ENCODE assay signal across 16 cellular contexts in genomic region chr16:80151706-80152073, GRCh38.
"Had no signal": no experiment of that assay in that cellular context is flagged by ENCODE, and none has a peak within 500 bp of the region (broad histone marks: within the 10 kb centered on the region; RNA-seq: fewer than 3 reads in every experiment).

No MANE protein-coding gene starts in this region.

- H3K4me1 Mint-ChIP-seq: activated naive CD8-positive, alpha-beta T cell treated with anti-CD3 and anti-CD28 coated beads for 36 hours; WTC11 had no signal

- H3K4me3 Mint-ChIP-seq: activated naive CD8-positive, alpha-beta T cell treated with anti-CD3 and anti-CD28 coated beads for 36 hours; effector memory CD8-positive, alpha-beta T cell; natural killer cell treated with Interleukin-12 subunit alpha and Interleukin-12 subunit beta and Interleukin-15 and Interleukin-18, amount 100 ng/mL, for 72 hours; WTC11 had no signal

- H3K27ac Mint-ChIP-seq: activated naive CD8-positive, alpha-beta T cell treated with anti-CD3 and anti-CD28 coated beads for 36 hours; effector memory CD8-positive, alpha-beta T cell; natural killer cell treated with Interleukin-12 subunit alpha and Interleukin-12 subunit beta and Interleukin-15 and Interleukin-18, amount 100 ng/mL, for 72 hours; WTC11 had no signal

- H3K36me3 Mint-ChIP-seq: activated naive CD8-positive, alpha-beta T cell treated with anti-CD3 and anti-CD28 coated beads for 36 hours; natural killer cell treated with Interleukin-12 subunit alpha and Interleukin-12 subunit beta and Interleukin-15 and Interleukin-18, amount 100 ng/mL, for 72 hours; WTC11 had no signal

- H3K27me3 ChIP-seq: brain microvascular endothelial cell had no signal

- DNase-seq: activated CD4-positive, alpha-beta T cell treated with anti-CD3 and anti-CD28 coated beads for 4 hours; activated CD8-positive, alpha-beta memory T cell treated with anti-CD3 and anti-CD28 coated beads, Interleukin-2, amount 50 U/mL, for 48 hours; activated gamma-delta T cell treated with Interleukin-2 at 50 U/mL for 16 hours; activated naive CD8-positive, alpha-beta T cell treated with anti-CD3 and anti-CD28 coated beads for 36 hours; amygdala; brain microvascular endothelial cell; dermis blood vessel endothelial cell; effector memory CD8-positive, alpha-beta T cell; head of caudate nucleus; left cardiac atrium; stimulated activated naive CD8-positive, alpha-beta T cell treated with anti-CD3 and anti-CD28 coated beads, Interleukin-15, Interleukin-2, amounts not matched to agents 100 U/mL and 50 U/mL, for 24 hours; T-helper 2 cell; trophoblast cell had no signal

- H3K36me3 ChIP-seq: brain microvascular endothelial cell had no signal

- H3K27ac ChIP-seq: epithelial cell of prostate had no signal

- H3K9me3 Mint-ChIP-seq: activated naive CD8-positive, alpha-beta T cell treated with anti-CD3 and anti-CD28 coated beads for 36 hours; effector memory CD8-positive, alpha-beta T cell; natural killer cell treated with Interleukin-12 subunit alpha and Interleukin-12 subunit beta and Interleukin-15 and Interleukin-18, amount 100 ng/mL, for 72 hours had no signal
